ENCODE assay signal across 33 cellular contexts in genomic region chr11:886568-886967, GRCh38.
"Had no signal": no experiment of that assay in that cellular context is flagged by ENCODE, and none has a peak within 500 bp of the region (broad histone marks: within the 10 kb centered on the region; RNA-seq: fewer than 3 reads in every experiment).

No MANE protein-coding gene starts in this region.

- H3K36me3 ChIP-seq: adrenal gland, colonic mucosa had no signal

- H3K27me3 ChIP-seq: adrenal gland, body of pancreas, colonic mucosa, esophagus squamous epithelium, gastroesophageal sphincter, heart right ventricle had no signal

- H3K27me3 Mint-ChIP-seq: activated CD4-positive, alpha-beta memory T cell treated with anti-CD3 and anti-CD28 coated beads for 36 hours; activated CD4-positive, alpha-beta T cell treated with anti-CD3 and anti-CD28 coated beads for 36 hours; activated CD4-positive, alpha-beta T cell treated with anti-CD3 and anti-CD28 coated beads, Interleukin-2, amount 10 ng/mL, durations not matched to agents 24 days and 14 days; activated CD8-positive, alpha-beta memory T cell treated with anti-CD3 and anti-CD28 coated beads, Interleukin-2, amount 10 ng/mL, durations not matched to agents 7 days and 5 days; activated naive CD4-positive, alpha-beta T cell treated with anti-CD3 and anti-CD28 coated beads, Interleukin-2, amount 50 U/mL, for 24 hours; activated naive CD8-positive, alpha-beta T cell treated with anti-CD3 and anti-CD28 coated beads for 36 hours; activated naive CD8-positive, alpha-beta T cell treated with anti-CD3 and anti-CD28 coated beads, Interleukin-2, amount 50 U/mL, for 24 hours; T-helper 17 cell had no signal

- H3K4me1 Mint-ChIP-seq: activated CD4-positive, alpha-beta T cell treated with anti-CD3 and anti-CD28 coated beads for 36 hours; activated CD4-positive, alpha-beta T cell treated with anti-CD3 and anti-CD28 coated beads, Interleukin-2, amount 10 ng/mL, durations not matched to agents 24 days and 14 days; activated CD8-positive, alpha-beta memory T cell treated with anti-CD3 and anti-CD28 coated beads, Interleukin-2, amount 10 ng/mL, durations not matched to agents 7 days and 5 days; activated naive CD4-positive, alpha-beta T cell treated with anti-CD3 and anti-CD28 coated beads, Interleukin-2, amount 50 U/mL, for 24 hours; activated naive CD8-positive, alpha-beta T cell treated with anti-CD3 and anti-CD28 coated beads for 36 hours; activated naive CD8-positive, alpha-beta T cell treated with anti-CD3 and anti-CD28 coated beads, Interleukin-2, amount 50 U/mL, for 24 hours had no signal

- H3K4me3 ChIP-seq: adrenal gland, body of pancreas, colonic mucosa, esophagus squamous epithelium, gastroesophageal sphincter, heart right ventricle had no signal

- H3K4me3 Mint-ChIP-seq: activated CD4-positive, alpha-beta memory T cell treated with anti-CD3 and anti-CD28 coated beads for 36 hours; activated CD4-positive, alpha-beta T cell treated with anti-CD3 and anti-CD28 coated beads for 36 hours; activated CD4-positive, alpha-beta T cell treated with anti-CD3 and anti-CD28 coated beads, Interleukin-2, amount 10 ng/mL, durations not matched to agents 24 days and 14 days; activated CD8-positive, alpha-beta memory T cell treated with anti-CD3 and anti-CD28 coated beads, Interleukin-2, amount 10 ng/mL, durations not matched to agents 7 days and 5 days; activated CD8-positive, alpha-beta T cell treated with anti-CD3 and anti-CD28 coated beads, Interleukin-2, amount 10 ng/mL, durations not matched to agents 7 days and 5 days; activated naive CD4-positive, alpha-beta T cell treated with anti-CD3 and anti-CD28 coated beads for 36 hours; activated naive CD4-positive, alpha-beta T cell treated with anti-CD3 and anti-CD28 coated beads, Interleukin-2, amount 50 U/mL, for 24 hours; activated naive CD8-positive, alpha-beta T cell treated with anti-CD3 and anti-CD28 coated beads for 36 hours; activated naive CD8-positive, alpha-beta T cell treated with anti-CD3 and anti-CD28 coated beads, Interleukin-2, amount 50 U/mL, for 24 hours; activated T-helper 1 cell treated with anti-CD3 and anti-CD28 coated beads, Interleukin-12 subunit alpha, Interleukin-12 subunit beta, Interleukin-2, Interleukin-4 antibody, amounts not matched to agents 30 ng/mL and 10 ng/mL and 1 ng/mL, durations not matched to agents 14 hours and 24 hours and 36 hours; T-helper 17 cell; T-helper 2 cell treated with Interferon-gamma antibody and Interleukin-4, amounts not matched to agents 5 μg/mL and 100 μg/mL, for 36 hours had no signal

- DNase-seq: activated CD4-positive, alpha-beta memory T cell treated with anti-CD3 and anti-CD28 coated beads for 36 hours; activated CD4-positive, alpha-beta T cell treated with anti-CD3 and anti-CD28 coated beads for 36 hours; activated CD4-positive, alpha-beta T cell treated with anti-CD3 and anti-CD28 coated beads, Interleukin-2, amount 10 ng/mL, durations not matched to agents 24 days and 14 days; activated CD4-positive, CD25-positive, alpha-beta regulatory T cell; activated CD4-positive, CD25-positive, alpha-beta regulatory T cell treated with anti-CD3 and anti-CD28 coated beads, Interleukin-2, amount 50 U/mL, for 72 hours; activated CD8-positive, alpha-beta memory T cell treated with anti-CD3 and anti-CD28 coated beads, Interleukin-2, amount 10 ng/mL, durations not matched to agents 7 days and 5 days; activated CD8-positive, alpha-beta memory T cell treated with anti-CD3 and anti-CD28 coated beads, Interleukin-2, amount 50 U/mL, for 4 hours; activated CD8-positive, alpha-beta T cell treated with anti-CD3 and anti-CD28 coated beads, Interleukin-2, amount 10 ng/mL, durations not matched to agents 7 days and 5 days; activated effector memory CD4-positive, alpha-beta T cell treated with anti-CD3 and anti-CD28 coated beads, Interleukin-2, amount 50 U/mL, for 16 hours; activated naive CD4-positive, alpha-beta T cell treated with anti-CD3 and anti-CD28 coated beads for 36 hours; activated naive CD8-positive, alpha-beta T cell treated with anti-CD3 and anti-CD28 coated beads for 36 hours; activated naive CD8-positive, alpha-beta T cell treated with anti-CD3 and anti-CD28 coated beads, Interleukin-2, amount 50 U/mL, for 24 hours; activated T-cell treated with anti-CD3 and anti-CD28 coated beads, Interleukin-2, amount 50 U/mL, for 1 hour; activated T-cell treated with anti-CD3 and anti-CD28 coated beads, Interleukin-2, amount 50 U/mL, for 48 hours; adrenal gland; amygdala; aorta; body of pancreas; cerebellar nuclear complex; colonic mucosa; effector CD8-positive, alpha-beta T cell; esophagus squamous epithelium; foreskin melanocyte; heart right ventricle; T-helper 1 cell; T-helper 17 cell; T1000 had no signal

- ATAC-seq: activated CD4-positive, alpha-beta T cell treated with anti-CD3 and anti-CD28 coated beads for 36 hours; activated CD8-positive, alpha-beta memory T cell treated with anti-CD3 and anti-CD28 coated beads, Interleukin-2, amount 10 ng/mL, durations not matched to agents 7 days and 5 days; activated CD8-positive, alpha-beta T cell treated with anti-CD3 and anti-CD28 coated beads, Interleukin-2, amount 10 ng/mL, durations not matched to agents 7 days and 5 days; activated naive CD8-positive, alpha-beta T cell treated with anti-CD3 and anti-CD28 coated beads, Interleukin-2, amount 50 U/mL, for 24 hours; body of pancreas; gastroesophageal sphincter; heart right ventricle; T-helper 17 cell had no signal

- H3K4me1 ChIP-seq: adrenal gland, body of pancreas, colonic mucosa, esophagus squamous epithelium, gastroesophageal sphincter, heart right ventricle had no signal

- H3K27ac Mint-ChIP-seq: activated CD4-positive, alpha-beta memory T cell treated with anti-CD3 and anti-CD28 coated beads for 36 hours; activated CD4-positive, alpha-beta T cell treated with anti-CD3 and anti-CD28 coated beads for 36 hours; activated CD4-positive, alpha-beta T cell treated with anti-CD3 and anti-CD28 coated beads, Interleukin-2, amount 10 ng/mL, durations not matched to agents 24 days and 14 days; activated CD8-positive, alpha-beta memory T cell treated with anti-CD3 and anti-CD28 coated beads, Interleukin-2, amount 10 ng/mL, durations not matched to agents 7 days and 5 days; activated naive CD4-positive, alpha-beta T cell treated with anti-CD3 and anti-CD28 coated beads for 36 hours; activated naive CD4-positive, alpha-beta T cell treated with anti-CD3 and anti-CD28 coated beads, Interleukin-2, amount 50 U/mL, for 24 hours; activated naive CD8-positive, alpha-beta T cell treated with anti-CD3 and anti-CD28 coated beads for 36 hours; activated naive CD8-positive, alpha-beta T cell treated with anti-CD3 and anti-CD28 coated beads, Interleukin-2, amount 50 U/mL, for 24 hours; activated T-helper 1 cell treated with anti-CD3 and anti-CD28 coated beads, Interleukin-12 subunit alpha, Interleukin-12 subunit beta, Interleukin-2, Interleukin-4 antibody, amounts not matched to agents 30 ng/mL and 10 ng/mL and 1 ng/mL, durations not matched to agents 14 hours and 24 hours and 36 hours; activated T-helper 2 cell treated with anti-CD3 and anti-CD28 coated beads, Interferon-gamma antibody, Interleukin-2, Interleukin-4, amounts not matched to agents 10 μg/mL and 5 μg/mL and 100 μg/mL, durations not matched to agents 14 hours and 24 hours and 36 hours; T-helper 2 cell treated with Interferon-gamma antibody and Interleukin-4, amounts not matched to agents 5 μg/mL and 100 μg/mL, for 36 hours had no signal

- H3K9me3 ChIP-seq: adrenal gland, body of pancreas, colonic mucosa, esophagus squamous epithelium, gastroesophageal sphincter, heart right ventricle had no signal

- H3K9me3 Mint-ChIP-seq: activated CD4-positive, alpha-beta memory T cell treated with anti-CD3 and anti-CD28 coated beads for 36 hours; activated CD4-positive, alpha-beta T cell treated with anti-CD3 and anti-CD28 coated beads, Interleukin-2, amount 10 ng/mL, durations not matched to agents 24 days and 14 days; activated naive CD4-positive, alpha-beta T cell treated with anti-CD3 and anti-CD28 coated beads for 36 hours; activated naive CD4-positive, alpha-beta T cell treated with anti-CD3 and anti-CD28 coated beads, Interleukin-2, amount 50 U/mL, for 24 hours; activated naive CD8-positive, alpha-beta T cell treated with anti-CD3 and anti-CD28 coated beads for 36 hours; activated naive CD8-positive, alpha-beta T cell treated with anti-CD3 and anti-CD28 coated beads, Interleukin-2, amount 50 U/mL, for 24 hours; activated T-helper 1 cell treated with anti-CD3 and anti-CD28 coated beads, Interleukin-12 subunit alpha, Interleukin-12 subunit beta, Interleukin-2, Interleukin-4 antibody, amounts not matched to agents 30 ng/mL and 10 ng/mL and 1 ng/mL, durations not matched to agents 14 hours and 24 hours and 36 hours; activated T-helper 2 cell treated with anti-CD3 and anti-CD28 coated beads, Interferon-gamma antibody, Interleukin-2, Interleukin-4, amounts not matched to agents 10 μg/mL and 5 μg/mL and 100 μg/mL, durations not matched to agents 14 hours and 24 hours and 36 hours; T-helper 2 cell treated with Interferon-gamma antibody and Interleukin-4, amounts not matched to agents 5 μg/mL and 100 μg/mL, for 36 hours had no signal

- H3K27ac ChIP-seq: adrenal gland, body of pancreas, colonic mucosa, epithelial cell of prostate, esophagus squamous epithelium, gastroesophageal sphincter, heart right ventricle had no signal
